Comparison of ENCODE assay signal across 16 cellular contexts in the genomic region with DNA sequence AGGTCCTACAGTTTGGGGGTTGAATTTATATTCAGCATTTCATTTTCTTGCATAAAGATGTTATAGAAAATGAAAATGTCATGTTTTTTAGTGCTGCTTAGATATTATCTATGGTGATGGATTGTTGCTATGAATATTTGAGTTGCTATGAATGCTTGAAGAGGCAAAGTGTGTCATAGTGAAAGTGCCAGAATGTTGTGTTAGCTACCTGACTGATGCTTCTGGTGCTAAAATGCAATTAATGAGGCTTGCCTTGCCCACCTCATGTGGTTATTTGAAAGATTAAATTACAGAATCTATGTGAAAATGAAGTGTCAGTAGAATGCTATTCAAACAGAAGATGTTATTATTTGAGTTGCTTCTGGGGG.
A peak's percentile ranks its signal among the peaks of the same experiment; 100 is the strongest.
DNase-seq lines count a peak whose midpoint lies in the region; ATAC-seq and TF ChIP-seq lines count a peak whose summit lies in the region.
"Had no signal": no experiment of that assay in that cellular context is flagged by ENCODE, and none has a peak within 500 bp of the region (broad histone marks: within the 10 kb centered on the region; RNA-seq: fewer than 3 reads in every experiment).

No MANE protein-coding gene starts in this region.

- TF ChIP-seq CTCF in ovary (IDR thresholded peaks at IDR 0.05), result no peak

- no peak overlapping the region for H3K27ac ChIP-seq in ovary
- H3K27ac ChIP-seq: A549, pancreas, upper lobe of right lung had no signal

- no peak overlapping the region for H3K4me3 Mint-ChIP-seq in activated CD4-positive, alpha-beta T cell treated with anti-CD3 and anti-CD28 coated beads for 36 hours
- no peak overlapping the region for H3K4me3 Mint-ChIP-seq in activated CD4-positive, alpha-beta T cell treated with anti-CD3 and anti-CD28 coated beads, Interleukin-2, amount 10 ng/mL, durations not matched to agents 7 days and 5 days
- H3K4me3 Mint-ChIP-seq: brain had no signal

- POLR2A ChIA-PET in activated CD4-positive, alpha-beta T cell treated with anti-CD3 and anti-CD28 coated beads for 36 hours (lab: Charles Lee), result interaction anchor here (1.0 kb wide), 1 partner anchor 45 kb away, joined by 4 read pairs; no protein-coding TSS in a partner anchor
- POLR2A ChIA-PET in activated CD4-positive, alpha-beta T cell treated with anti-CD3 and anti-CD28 coated beads, Interleukin-2, amount 10 ng/mL, durations not matched to agents 7 days and 5 days (lab: Charles Lee), result no interaction called here

- intact Hi-C loops in activated CD4-positive, alpha-beta T cell treated with anti-CD3 and anti-CD28 coated beads for 36 hours (cut with DNase I, micrococcal nuclease), result loop anchor here (1.0 to 5.0 kb wide), 3 partner anchors 28 to 63 kb away; partner anchors contain the start of gene MYCBP2 (in 1 of the 2)
- intact Hi-C loops in ovary (cut with DNase I), result no loop called here

- no peaks in the 10 kb centered on the region for H3K36me3 ChIP-seq in ovary
- H3K36me3 ChIP-seq: pancreas, upper lobe of right lung had no signal

- CTCF ChIA-PET in activated CD4-positive, alpha-beta T cell treated with anti-CD3 and anti-CD28 coated beads for 36 hours (lab: Charles Lee), result interaction anchor here (0.7 to 3.0 kb wide), 7 partner anchors 11 to 605 kb away, joined by 3 to 14 read pairs (median 4); no protein-coding TSS in a partner anchor
- CTCF ChIA-PET in activated CD4-positive, alpha-beta T cell treated with anti-CD3 and anti-CD28 coated beads, Interleukin-2, amount 10 ng/mL, durations not matched to agents 7 days and 5 days (lab: Charles Lee), result interaction anchor here (1.0 kb wide), 1 partner anchor 16 kb away, joined by 3 read pairs; no protein-coding TSS in a partner anchor

- H3K27me3 Mint-ChIP-seq in activated CD4-positive, alpha-beta T cell treated with anti-CD3 and anti-CD28 coated beads for 36 hours, result no peaks in the 10 kb centered on the region
- no peaks in the 10 kb centered on the region for H3K27me3 Mint-ChIP-seq in activated CD4-positive, alpha-beta T cell treated with anti-CD3 and anti-CD28 coated beads, Interleukin-2, amount 10 ng/mL, durations not matched to agents 7 days and 5 days

- H3K4me1 Mint-ChIP-seq in activated CD4-positive, alpha-beta T cell treated with anti-CD3 and anti-CD28 coated beads for 36 hours, result peaks cover 20% of the 10 kb centered on the region
- H3K4me1 Mint-ChIP-seq in activated CD4-positive, alpha-beta T cell treated with anti-CD3 and anti-CD28 coated beads, Interleukin-2, amount 10 ng/mL, durations not matched to agents 7 days and 5 days, result peaks cover 19% of the 10 kb centered on the region

- H3K9me3 Mint-ChIP-seq in activated CD4-positive, alpha-beta T cell treated with anti-CD3 and anti-CD28 coated beads for 36 hours (ENCODE audit: low read depth), result no peaks in the 10 kb centered on the region
- H3K9me3 Mint-ChIP-seq in activated CD4-positive, alpha-beta T cell treated with anti-CD3 and anti-CD28 coated beads, Interleukin-2, amount 10 ng/mL, durations not matched to agents 7 days and 5 days, result no peaks in the 10 kb centered on the region

- no peak for DNase-seq in activated CD4-positive, alpha-beta T cell treated with anti-CD3 and anti-CD28 coated beads for 36 hours
- no peak for DNase-seq in activated CD4-positive, alpha-beta T cell treated with anti-CD3 and anti-CD28 coated beads, Interleukin-2, amount 10 ng/mL, durations not matched to agents 7 days and 5 days
- no peak for DNase-seq in stimulated activated naive CD8-positive, alpha-beta T cell treated with anti-CD3 and anti-CD28 coated beads, Interleukin-15, Interleukin-2, amounts not matched to agents 100 U/mL and 50 U/mL, for 24 hours
- DNase-seq in NCI-H2081 (lab: John Stamatoyannopoulos, UW), result no peak
- no peak for DNase-seq in ovary
- no peak for DNase-seq in effector CD8-positive, alpha-beta T cell (lab: John Stamatoyannopoulos, UW)
- DNase-seq: activated effector memory CD4-positive, alpha-beta T cell treated with Interleukin-2 at 50 U/mL for 16 hours; midbrain; NCI-H2029 treated with DMSO at 0.1 percent for 48 hours; pancreas; upper lobe of right lung had no signal

- no peak for TF ChIP-seq EP300 in ovary (IDR thresholded peaks at IDR 0.05)

- H3K4me3 ChIP-seq in ovary, result no peak overlapping the region
- H3K4me3 ChIP-seq: A549, K562, pancreas, upper lobe of right lung had no signal

- no peaks in the 10 kb centered on the region for H3K4me1 ChIP-seq in ovary (ENCODE audit: insufficient read depth)
- H3K4me1 ChIP-seq: pancreas, upper lobe of right lung had no signal

- H3K36me3 Mint-ChIP-seq in activated CD4-positive, alpha-beta T cell treated with anti-CD3 and anti-CD28 coated beads for 36 hours (ENCODE audit: low read depth), result no peaks in the 10 kb centered on the region
- no peaks in the 10 kb centered on the region for H3K36me3 Mint-ChIP-seq in activated CD4-positive, alpha-beta T cell treated with anti-CD3 and anti-CD28 coated beads, Interleukin-2, amount 10 ng/mL, durations not matched to agents 7 days and 5 days (ENCODE audit: low read depth)
- H3K36me3 Mint-ChIP-seq: brain had no signal

- no peak overlapping the region for H3K27ac Mint-ChIP-seq in activated CD4-positive, alpha-beta T cell treated with anti-CD3 and anti-CD28 coated beads for 36 hours
- H3K27ac Mint-ChIP-seq in activated CD4-positive, alpha-beta T cell treated with anti-CD3 and anti-CD28 coated beads, Interleukin-2, amount 10 ng/mL, durations not matched to agents 7 days and 5 days, result no peak overlapping the region
- H3K27ac Mint-ChIP-seq: brain had no signal

- H3K9me3 ChIP-seq in ovary, result no peaks in the 10 kb centered on the region
- H3K9me3 ChIP-seq: A549, pancreas, upper lobe of right lung had no signal

- ATAC-seq in activated CD4-positive, alpha-beta T cell treated with anti-CD3 and anti-CD28 coated beads for 36 hours, result peak; percentile 52
- ATAC-seq in GM21526 (IDR thresholded peaks at IDR 0.05; ENCODE audit: low FRiP score, unreplicated experiment) (peak; percentile 64), HG03280 (IDR thresholded peaks at IDR 0.05; ENCODE audit: unreplicated experiment) (peak; percentile 54)
- ATAC-seq in stimulated activated naive CD8-positive, alpha-beta T cell treated with anti-CD3 and anti-CD28 coated beads, Interleukin-15, Interleukin-2, amounts not matched to agents 100 U/mL and 50 U/mL, for 24 hours, result peak; percentile 58
- ATAC-seq: A549, K562, upper lobe of right lung had no signal

- no peaks in the 10 kb centered on the region for H3K27me3 ChIP-seq in ovary
- H3K27me3 ChIP-seq: pancreas, upper lobe of right lung had no signal

- no peak for TF ChIP-seq POLR2A in ovary (IDR thresholded peaks at IDR 0.05)

Comparison
In these comparisons a context has a peak if more than half of its experiments do, and no peak if none do; other contexts are left out.
1. intact Hi-C loops: an anchor here in activated CD4-positive, alpha-beta T cell treated with anti-CD3 and anti-CD28 coated beads for 36 hours (1.0 to 5.0 kb wide); none called in ovary.